In the genomic region with DNA sequence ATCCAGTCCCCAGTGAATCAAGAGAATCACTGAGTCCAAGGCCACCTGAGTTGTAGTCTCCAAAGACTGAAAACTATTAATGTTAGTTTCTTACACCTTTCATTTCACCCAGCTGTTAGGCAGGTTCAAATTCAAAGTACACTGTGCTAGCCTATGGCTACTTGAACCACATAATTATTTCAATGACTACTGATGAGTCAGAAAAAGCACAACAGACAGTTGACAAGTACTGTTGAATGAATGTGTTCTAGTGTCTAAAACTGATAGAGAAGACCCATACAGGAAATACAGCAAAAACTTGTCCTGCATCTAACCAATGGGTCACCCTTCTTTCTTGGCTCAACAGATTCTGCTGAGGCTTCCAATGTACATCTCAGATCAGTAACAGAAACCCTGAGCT, we compare ENCODE assay signal across 24 cellular contexts.
"Had no signal": no experiment of that assay in that cellular context is flagged by ENCODE, and none has a peak within 500 bp of the region (broad histone marks: within the 10 kb centered on the region; RNA-seq: fewer than 3 reads in every experiment).

No MANE protein-coding gene starts in this region.

- H3K9me3 ChIP-seq: esophagus muscularis mucosa, pancreas, prostate gland, right lobe of liver, suprapubic skin, tibial artery, upper lobe of left lung, uterus had no signal

- H3K4me3 Mint-ChIP-seq: endodermal cell; naive B cell; nephron; stimulated activated effector memory CD8-positive, alpha-beta T cell treated with anti-CD3 and anti-CD28 coated beads, Interleukin-12 subunit alpha, Interleukin-12 subunit beta, amount 100 ng/mL, for 72 hours had no signal

- H3K9me3 Mint-ChIP-seq: endodermal cell; stimulated activated effector memory CD8-positive, alpha-beta T cell treated with anti-CD3 and anti-CD28 coated beads, Interleukin-12 subunit alpha, Interleukin-12 subunit beta, amount 100 ng/mL, for 72 hours had no signal

- H3K4me1 ChIP-seq: esophagus muscularis mucosa, pancreas, prostate gland, right lobe of liver, suprapubic skin, tibial artery, upper lobe of left lung, uterus had no signal

- H3K36me3 Mint-ChIP-seq: naive B cell; stimulated activated effector memory CD8-positive, alpha-beta T cell treated with anti-CD3 and anti-CD28 coated beads, Interleukin-12 subunit alpha, Interleukin-12 subunit beta, amount 100 ng/mL, for 72 hours had no signal

- H3K4me1 Mint-ChIP-seq: naive B cell; nephron; stimulated activated effector memory CD8-positive, alpha-beta T cell treated with anti-CD3 and anti-CD28 coated beads, Interleukin-12 subunit alpha, Interleukin-12 subunit beta, amount 100 ng/mL, for 72 hours had no signal

- H3K4me3 ChIP-seq: esophagus muscularis mucosa, lung, pancreas, prostate gland, right lobe of liver, suprapubic skin, tibial artery, upper lobe of left lung, uterus had no signal

- H3K36me3 ChIP-seq: esophagus muscularis mucosa, pancreas, prostate gland, right lobe of liver, suprapubic skin, tibial artery, upper lobe of left lung, uterus had no signal

- H3K27me3 ChIP-seq: esophagus muscularis mucosa, pancreas, right lobe of liver, suprapubic skin, tibial artery, upper lobe of left lung, uterus had no signal

- H3K27ac Mint-ChIP-seq: endodermal cell; naive B cell; nephron; stimulated activated effector memory CD8-positive, alpha-beta T cell treated with anti-CD3 and anti-CD28 coated beads, Interleukin-12 subunit alpha, Interleukin-12 subunit beta, amount 100 ng/mL, for 72 hours had no signal

- H3K27ac ChIP-seq: esophagus muscularis mucosa, pancreas, prostate gland, right lobe of liver, suprapubic skin, tibial artery, upper lobe of left lung, uterus had no signal

- ATAC-seq: left colon; left ventricle myocardium superior; pancreas; right lobe of liver; stimulated activated effector memory CD8-positive, alpha-beta T cell treated with anti-CD3 and anti-CD28 coated beads, Interleukin-12 subunit alpha, Interleukin-12 subunit beta, amount 100 ng/mL, for 72 hours; stimulated activated naive CD8-positive, alpha-beta T cell treated with anti-CD3 and anti-CD28 coated beads, Interleukin-15, Interleukin-2, amounts not matched to agents 100 U/mL and 50 U/mL, for 24 hours had no signal

- DNase-seq: dermis blood vessel endothelial cell; effector CD4-positive, alpha-beta T cell; endodermal cell; kidney; left colon; left ventricle myocardium superior; mesendoderm; naive B cell; occipital lobe; pancreas; retina; right lobe of liver; stimulated activated CD4-positive, alpha-beta T cell treated with anti-CD3 and anti-CD28 coated beads, Interleukin-4, amount 100 ng/mL, for 1 hour; stimulated activated CD8-positive, alpha-beta memory T cell treated with anti-CD3 and anti-CD28 coated beads, Interleukin-4, amount 100 ng/mL, for 48 hours; stimulated activated naive CD8-positive, alpha-beta T cell treated with anti-CD3 and anti-CD28 coated beads, Interleukin-15, Interleukin-2, amounts not matched to agents 100 U/mL and 50 U/mL, for 24 hours; tibial artery; upper lobe of left lung; uterus had no signal
